Comparison of ENCODE assay signal across 23 cellular contexts in the genomic region with DNA sequence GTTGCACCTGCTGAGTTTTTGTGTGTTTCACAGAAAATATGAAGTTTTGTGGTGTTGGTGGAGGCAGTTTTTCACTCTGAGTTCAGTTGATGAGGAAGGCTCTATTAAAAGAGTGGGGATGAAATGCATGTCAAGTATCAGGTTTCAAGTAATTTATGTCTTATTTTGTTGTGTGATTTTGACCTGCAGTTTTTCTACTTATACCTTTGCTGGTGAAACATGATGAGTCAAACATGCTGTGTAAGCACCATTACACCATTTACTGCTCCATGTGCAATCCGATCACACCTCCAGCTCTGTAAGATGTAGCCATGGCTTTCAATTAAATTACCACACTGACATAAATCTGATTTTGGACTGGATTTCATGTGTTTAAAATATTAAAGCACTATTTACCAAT.
A peak's percentile ranks its signal among the peaks of the same experiment; 100 is the strongest.
DNase-seq lines count a peak whose midpoint lies in the region; ATAC-seq and TF ChIP-seq lines count a peak whose summit lies in the region.
"Had no signal": no experiment of that assay in that cellular context is flagged by ENCODE, and none has a peak within 500 bp of the region (broad histone marks: within the 10 kb centered on the region; RNA-seq: fewer than 3 reads in every experiment).

No MANE protein-coding gene starts in this region.

- intact Hi-C loops in tibial artery (cut with DNase I; ENCODE audit: low total_unique reads): no loop called here

- H3K27me3 ChIP-seq in tibial artery: no peaks in the 10 kb centered on the region
- H3K27me3 ChIP-seq: adrenal gland, ovary, right lobe of liver, tibial nerve had no signal

- H3K36me3 ChIP-seq in tibial artery: no peaks in the 10 kb centered on the region
- H3K36me3 ChIP-seq: adrenal gland, ovary, right lobe of liver, tibial nerve had no signal

- H3K9me3 ChIP-seq in tibial artery: no peaks in the 10 kb centered on the region
- H3K9me3 ChIP-seq: adrenal gland, ovary, right lobe of liver, tibial nerve had no signal

- TF ChIP-seq CTCF in RWPE1 (conservative IDR thresholded peaks at IDR 0.05; ENCODE audit: low read depth) (no peak), tibial artery (IDR thresholded peaks at IDR 0.05) (no peak)

- no peak overlapping the region for H3K4me3 ChIP-seq in tibial artery
- H3K4me3 ChIP-seq: adrenal gland, ovary, right lobe of liver, tibial nerve had no signal

- DNase-seq in NCI-H1417 (lab: John Stamatoyannopoulos, UW) (peak; percentile 0 to 72 (median 18)), NCI-H1417 treated with DMSO at 0.1 percent for 48 hours (lab: John Stamatoyannopoulos, UW) (no peak), NCI-H146 (lab: John Stamatoyannopoulos, UW) (peak; percentile 25), RWPE1 (ENCODE audit: low spot score) (peak; percentile 37), left kidney (ENCODE audit: low read depth, low spot score) (peak; percentile 83), tibial artery (no peak)
- no peak for DNase-seq in activated naive CD4-positive, alpha-beta T cell treated with anti-CD3 and anti-CD28 coated beads, Interleukin-2, amount 50 U/mL, for 16 hours
- DNase-seq: 8988T; activated CD4-positive, alpha-beta T cell treated with anti-CD3 and anti-CD28 coated beads for 1 hour; activated gamma-delta T cell treated with Interleukin-2 at 50 U/mL for 16 hours; activated T-cell treated with anti-CD3 and anti-CD28 coated beads, Interleukin-2, amount 50 U/mL, for 1 hour; adrenal gland; cortex of kidney; Kasumi-1; naive thymus-derived CD4-positive, alpha-beta T cell; NCI-H1092; NCI-H345; ovary; right lobe of liver; T-helper 1 cell had no signal

- POLR2A ChIA-PET in RWPE1 (lab: Yijun Ruan, JAX; ENCODE audit: low non-redundant PET): no interaction called here

- CTCF ChIA-PET in RWPE1 (lab: Yijun Ruan, JAX): no interaction called here

- no peak for ATAC-seq in HG02588 (IDR thresholded peaks at IDR 0.05; ENCODE audit: unreplicated experiment)
- ATAC-seq: naive thymus-derived CD4-positive, alpha-beta T cell; right lobe of liver; Right ventricle myocardium inferior had no signal

- H3K4me1 ChIP-seq in tibial artery: peaks cover 0 to 16% (median 0%) of the 10 kb centered on the region in 4 donors
- H3K4me1 ChIP-seq: adrenal gland, right lobe of liver, tibial nerve had no signal

- H3K27ac ChIP-seq in RWPE1 (no peak overlapping the region), tibial artery (no peak overlapping the region)
- H3K27ac ChIP-seq: ovary, right lobe of liver had no signal

Comparison
In these comparisons a context has a peak if more than half of its experiments do, and no peak if none do; other contexts are left out.
1. DNase-seq: peak in NCI-H1417 (3 of 3), NCI-H146 (single experiment), RWPE1 (single experiment) and left kidney (single experiment); none in NCI-H1417 treated with DMSO at 0.1 percent for 48 hours (single experiment), tibial artery (0 of 2) and activated naive CD4-positive, alpha-beta T cell treated with anti-CD3 and anti-CD28 coated beads, Interleukin-2, amount 50 U/mL, for 16 hours (single experiment).